21 cellular contexts compared by ENCODE assay signal in genomic region chr15:73617910-73618309, GRCh38.
"Had no signal": no experiment of that assay in that cellular context is flagged by ENCODE, and none has a peak within 500 bp of the region (broad histone marks: within the 10 kb centered on the region; RNA-seq: fewer than 3 reads in every experiment).

No MANE protein-coding gene starts in this region.

- H3K27ac ChIP-seq: foreskin keratinocyte, parathyroid adenoma, stomach, suprapubic skin, tibial nerve had no signal

- H3K36me3 ChIP-seq: stomach, suprapubic skin, tibial nerve had no signal

- H3K9ac ChIP-seq: parathyroid adenoma had no signal

- H3K27me3 ChIP-seq: foreskin keratinocyte, stomach, suprapubic skin, tibial nerve had no signal

- H3K9me3 Mint-ChIP-seq: activated CD4-positive, alpha-beta memory T cell treated with anti-CD3 and anti-CD28 coated beads for 36 hours; activated naive CD4-positive, alpha-beta T cell treated with anti-CD3 and anti-CD28 coated beads, Interleukin-2, amount 10 ng/mL, durations not matched to agents 7 days and 5 days; natural killer cell; stimulated activated effector memory CD8-positive, alpha-beta T cell treated with anti-CD3 and anti-CD28 coated beads, Interleukin-12 subunit alpha, Interleukin-12 subunit beta, amount 100 ng/mL, for 72 hours had no signal

- DNase-seq: activated CD4-positive, alpha-beta memory T cell treated with anti-CD3 and anti-CD28 coated beads for 36 hours; activated CD4-positive, alpha-beta T cell treated with anti-CD3 and anti-CD28 coated beads for 4 hours; activated CD4-positive, CD25-positive, alpha-beta regulatory T cell; activated effector memory CD4-positive, alpha-beta T cell treated with anti-CD3 and anti-CD28 coated beads, Interleukin-2, amount 50 U/mL, for 16 hours; activated naive CD4-positive, alpha-beta T cell treated with anti-CD3 and anti-CD28 coated beads, Interleukin-2, amount 10 ng/mL, durations not matched to agents 7 days and 5 days; amygdala; effector CD4-positive, alpha-beta T cell; foreskin keratinocyte; left ventricle myocardium superior; mammary epithelial cell; midbrain; natural killer cell; small intestine; stimulated activated CD4-positive, alpha-beta T cell treated with anti-CD3 and anti-CD28 coated beads, Interleukin-2, amount 100 ng/mL, for 24 hours; stomach; T-helper 17 cell had no signal

- ATAC-seq: foreskin keratinocyte; left ventricle myocardium superior; natural killer cell; sciatic nerve; stimulated activated effector memory CD8-positive, alpha-beta T cell treated with anti-CD3 and anti-CD28 coated beads, Interleukin-12 subunit alpha, Interleukin-12 subunit beta, amount 100 ng/mL, for 72 hours; T-helper 17 cell had no signal

- H3K27me3 Mint-ChIP-seq: activated CD4-positive, alpha-beta memory T cell treated with anti-CD3 and anti-CD28 coated beads for 36 hours; activated naive CD4-positive, alpha-beta T cell treated with anti-CD3 and anti-CD28 coated beads, Interleukin-2, amount 10 ng/mL, durations not matched to agents 7 days and 5 days; T-helper 17 cell had no signal

- H3K27ac Mint-ChIP-seq: activated CD4-positive, alpha-beta memory T cell treated with anti-CD3 and anti-CD28 coated beads for 36 hours; activated naive CD4-positive, alpha-beta T cell treated with anti-CD3 and anti-CD28 coated beads, Interleukin-2, amount 10 ng/mL, durations not matched to agents 7 days and 5 days; natural killer cell; stimulated activated effector memory CD8-positive, alpha-beta T cell treated with anti-CD3 and anti-CD28 coated beads, Interleukin-12 subunit alpha, Interleukin-12 subunit beta, amount 100 ng/mL, for 72 hours had no signal

- H3K4me1 ChIP-seq: foreskin keratinocyte, parathyroid adenoma had no signal

- H3K9me3 ChIP-seq: stomach, suprapubic skin, tibial nerve had no signal

- H3K36me3 Mint-ChIP-seq: activated CD4-positive, alpha-beta memory T cell treated with anti-CD3 and anti-CD28 coated beads for 36 hours; activated naive CD4-positive, alpha-beta T cell treated with anti-CD3 and anti-CD28 coated beads, Interleukin-2, amount 10 ng/mL, durations not matched to agents 7 days and 5 days; natural killer cell had no signal

- H3K4me3 ChIP-seq: stomach, suprapubic skin, tibial nerve had no signal

- H3K4me3 Mint-ChIP-seq: activated CD4-positive, alpha-beta memory T cell treated with anti-CD3 and anti-CD28 coated beads for 36 hours; activated naive CD4-positive, alpha-beta T cell treated with anti-CD3 and anti-CD28 coated beads, Interleukin-2, amount 10 ng/mL, durations not matched to agents 7 days and 5 days; natural killer cell; stimulated activated effector memory CD8-positive, alpha-beta T cell treated with anti-CD3 and anti-CD28 coated beads, Interleukin-12 subunit alpha, Interleukin-12 subunit beta, amount 100 ng/mL, for 72 hours; T-helper 17 cell had no signal
